In the genomic region with DNA sequence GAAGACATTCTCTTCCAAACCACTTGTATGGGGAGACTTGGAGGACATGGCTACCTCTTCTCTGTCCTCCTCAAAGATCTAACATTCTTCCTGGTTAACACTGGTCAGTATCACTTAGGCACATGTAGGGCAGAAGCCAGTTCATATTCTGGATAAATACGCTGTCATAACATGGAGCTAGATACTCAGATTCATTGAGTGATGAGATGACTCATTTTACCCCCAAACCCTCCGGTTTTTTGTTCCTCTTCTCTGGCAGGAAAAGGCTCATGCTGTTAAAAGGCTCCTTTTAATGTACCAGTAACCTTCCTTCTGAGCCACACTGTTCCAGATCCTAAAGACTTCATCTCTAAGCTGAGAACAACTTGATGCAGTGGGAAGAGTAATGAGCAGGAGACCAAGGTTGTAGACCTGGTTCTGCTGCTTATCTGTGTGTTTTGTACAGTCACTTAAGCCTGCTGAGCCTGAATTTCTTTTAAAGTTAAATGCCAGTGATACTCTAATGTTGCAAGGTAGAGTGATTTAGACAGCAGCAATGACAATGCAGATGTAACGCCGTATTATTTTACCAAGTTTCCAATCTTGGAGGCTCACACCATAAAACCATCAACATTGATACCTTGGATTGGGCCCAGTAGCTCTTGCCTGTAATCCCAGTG, we compare ENCODE assay signal across 11 cellular contexts. TPM values are rescaled to one million over a fixed set of nuclear protein-coding genes. Genes with fewer than 3 reads are reported as not detected.
DNase-seq lines count a peak whose midpoint lies in the region; ATAC-seq and TF ChIP-seq lines count a peak whose summit lies in the region.
"Had no signal": no experiment of that assay in that cellular context is flagged by ENCODE, and none has a peak within 500 bp of the region (broad histone marks: within the 10 kb centered on the region; RNA-seq: fewer than 3 reads in every experiment).

No MANE protein-coding gene starts in this region.

- H3K4ac ChIP-seq in trophoblast cell (ENCODE audit: low read depth, low read length): no peak overlapping the region

- H3K27me3 Mint-ChIP-seq in chondrocyte (ENCODE audit: low read depth): no peaks in the 10 kb centered on the region

- H3K27me3 ChIP-seq in trophoblast cell (ENCODE audit: insufficient read depth, low read length): no peaks in the 10 kb centered on the region
- no peaks in the 10 kb centered on the region for H3K27me3 ChIP-seq in aorta (ENCODE audit: control insufficient read depth in 1 of 2, insufficient read depth in 2 of 2, low read length in 1 of 2)
- H3K27me3 ChIP-seq: foreskin keratinocyte had no signal

- DNase-seq in Daoy (ENCODE audit: low read depth) (peak; percentile 48), MV-4-11 (lab: John Stamatoyannopoulos, UW) (peak; percentile 79), chondrocyte (ENCODE audit: low spot score) (no peak), trophoblast cell (no peak), NCI-H2107 (lab: John Stamatoyannopoulos, UW) (no peak), aorta (no peak)
- DNase-seq: foreskin keratinocyte, left colon had no signal

- peaks cover 20% of the 10 kb centered on the region for H3K4me1 Mint-ChIP-seq in chondrocyte (ENCODE audit: low read depth)

- H2AK5ac ChIP-seq in trophoblast cell (ENCODE audit: low read length): no peak overlapping the region

- H3K36me3 ChIP-seq in trophoblast cell (ENCODE audit: control insufficient read depth in 1 of 2, insufficient read depth in 2 of 2, low read length in 2 of 2) (no peaks in the 10 kb centered on the region), aorta (ENCODE audit: control insufficient read depth in 1 of 2, insufficient read depth in 2 of 2, low read length in 1 of 2) (no peaks in the 10 kb centered on the region)

- peak overlapping the region; percentile 85 for H3K27ac Mint-ChIP-seq in chondrocyte (ENCODE audit: unreplicated experiment)
- H3K27ac Mint-ChIP-seq: GM23338 had no signal

- peaks cover 4% of the 10 kb centered on the region for H3K79me1 ChIP-seq in trophoblast cell (ENCODE audit: low read length)

- no peaks in the 10 kb centered on the region for H3K79me2 ChIP-seq in trophoblast cell (ENCODE audit: control insufficient read depth, insufficient read depth, low read length, poor library complexity)

- no peak overlapping the region for H4K91ac ChIP-seq in trophoblast cell (ENCODE audit: low read depth, low read length)

- H3K9me3 ChIP-seq in trophoblast cell (ENCODE audit: insufficient read depth, low read depth, low read length): no peaks in the 10 kb centered on the region
- H3K9me3 ChIP-seq in aorta (ENCODE audit: control insufficient read depth, low read length): no peaks in the 10 kb centered on the region

- no peak overlapping the region for H2BK12ac ChIP-seq in trophoblast cell (ENCODE audit: low read length)

- H2BK120ac ChIP-seq in trophoblast cell (ENCODE audit: insufficient read depth, low read length, poor library complexity): no peak overlapping the region

- ATAC-seq in aorta (ENCODE audit: low FRiP score) (no peak), GM21423 (IDR thresholded peaks at IDR 0.05; ENCODE audit: unreplicated experiment) (no peak)
- ATAC-seq: foreskin keratinocyte, GM23338, left colon had no signal

- no peak for TF ChIP-seq CTCF in chondrocyte (IDR thresholded peaks at IDR 0.05)

- intact Hi-C loops in aorta (cut with DNase I): no loop called here

- peaks cover 8% of the 10 kb centered on the region for H3K9me3 Mint-ChIP-seq in chondrocyte (ENCODE audit: low read depth)
- H3K9me3 Mint-ChIP-seq: GM23338 had no signal

- H3K4me3 ChIP-seq in trophoblast cell (ENCODE audit: low read depth, low read length): no peak overlapping the region
- H3K4me3 ChIP-seq in aorta (ENCODE audit: low read length in 2 of 2): no peak overlapping the region
- H3K4me3 ChIP-seq: GM23338 had no signal

- H3K9ac ChIP-seq in trophoblast cell (ENCODE audit: low read length): no peak overlapping the region

- H3K36me3 Mint-ChIP-seq in chondrocyte (ENCODE audit: low read depth): no peaks in the 10 kb centered on the region

- H4K8ac ChIP-seq in trophoblast cell (ENCODE audit: low read depth, low read length): no peak overlapping the region

- no peak overlapping the region for H2AFZ ChIP-seq in trophoblast cell (ENCODE audit: insufficient read depth, low read length, poor library complexity)

- H3K27ac ChIP-seq in trophoblast cell (ENCODE audit: low read depth, low read length): peak overlapping the region; percentile 42
- H3K27ac ChIP-seq in aorta (ENCODE audit: low read depth in 1 of 2, low read length in 2 of 2): peak overlapping the region in 1 of 2 donors; percentile 17
- H3K27ac ChIP-seq: foreskin keratinocyte had no signal

- peaks cover 8 to 13% of the 10 kb centered on the region in 2 experiments for H3K4me1 ChIP-seq in trophoblast cell (ENCODE audit: control insufficient read depth in 1 of 2, insufficient read depth in 2 of 2, low read length in 2 of 2)
- peaks cover 0 to 3% of the 10 kb centered on the region in 2 donors for H3K4me1 ChIP-seq in aorta (ENCODE audit: control insufficient read depth in 1 of 2, insufficient read depth in 2 of 2, low read length in 2 of 2)
- H3K4me1 ChIP-seq: foreskin keratinocyte had no signal

- H3K23ac ChIP-seq in trophoblast cell (ENCODE audit: low read length): no peak overlapping the region

- H4K12ac ChIP-seq in trophoblast cell (ENCODE audit: low read depth, low read length): no peak overlapping the region

- H2BK5ac ChIP-seq in trophoblast cell (ENCODE audit: low read depth, low read length, poor library complexity): no peak overlapping the region

- H3K14ac ChIP-seq in trophoblast cell (ENCODE audit: low read length): no peak overlapping the region

- no peak overlapping the region for H3K4me3 Mint-ChIP-seq in chondrocyte (ENCODE audit: unreplicated experiment)
- H3K4me3 Mint-ChIP-seq: GM23338, neural crest cell had no signal

- no CpG with 5 or more reads among the region's 4 CpGs for WGBS in trophoblast cell (ENCODE audit: extremely low coverage, insufficient coverage, insufficient read length)
- 82 to 85% methylated on average over 4 of the region's 4 CpGs for WGBS in aorta, 2 donors

- no peak overlapping the region for H3K18ac ChIP-seq in trophoblast cell (ENCODE audit: low read length)

- H3K4me2 ChIP-seq in trophoblast cell (ENCODE audit: low read length): no peak overlapping the region
- H3K4me2 ChIP-seq: GM23338 had no signal

RNA-seq across cellular contexts. Expression of gene ELK3, which starts 57.3 kb away (rescaled TPM):
- 26.0 and 27.4 TPM in 2 replicates for total RNA-seq in Daoy (2014; rRNA removed; shearing (Covaris generic))
- total RNA-seq in chondrocyte: 37.1 to 62.1 TPM (median 38.8 TPM) in 3 replicates
- 35.5 and 36.8 TPM in 2 replicates for polyA plus RNA-seq in trophoblast cell (2013)
- total RNA-seq in aorta: 10 to 100 TPM; 57.8 to 73.8 TPM
- 10 to 100 TPM; 13.6 to 14.2 TPM for polyA plus RNA-seq in aorta

Comparison
In these comparisons a context has a peak if more than half of its experiments do, and no peak if none do; other contexts are left out.
1. DNase-seq: peak in Daoy (single experiment) and MV-4-11 (single experiment); none in chondrocyte (single experiment), trophoblast cell (0 of 2), NCI-H2107 (single experiment) and aorta (0 of 2).